26 cellular contexts compared by ENCODE assay signal in the genomic region with DNA sequence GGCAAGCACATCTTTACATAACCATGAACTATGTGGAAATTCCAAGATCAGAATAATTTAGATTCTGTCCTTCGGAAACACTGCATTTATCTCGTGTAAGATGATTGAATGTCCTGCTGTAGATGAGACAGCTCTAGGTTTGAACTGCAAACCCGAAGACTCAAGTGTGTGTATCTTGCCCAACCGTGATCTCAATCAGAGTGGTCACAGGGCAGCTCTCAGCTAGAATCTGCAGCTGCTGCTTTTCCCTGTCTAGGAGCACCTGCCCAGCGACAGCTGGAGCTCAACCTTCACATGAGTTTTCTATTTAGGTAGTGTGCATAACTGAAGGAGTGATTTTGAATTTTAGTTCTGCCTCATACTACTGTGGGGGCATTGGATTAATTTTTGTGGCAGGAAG. TPM values are rescaled to one million over a fixed set of nuclear protein-coding genes. Genes with fewer than 3 reads are reported as not detected.
DNase-seq lines count a peak whose midpoint lies in the region; ATAC-seq, FAIRE-seq and TF ChIP-seq lines count a peak whose summit lies in the region.
"Had no signal": no experiment of that assay in that cellular context is flagged by ENCODE, and none has a peak within 500 bp of the region (broad histone marks: within the 10 kb centered on the region; RNA-seq: fewer than 3 reads in every experiment).

No MANE protein-coding gene starts in this region.

- no peak for TF ChIP-seq CTCF in pancreas (IDR thresholded peaks at IDR 0.05)
- TF ChIP-seq CTCF in left ventricle myocardium inferior (IDR thresholded peaks at IDR 0.05; ENCODE audit: borderline replicate concordance): no peak

- H3K9me3 ChIP-seq in pancreas (no peaks in the 10 kb centered on the region), left ventricle myocardium inferior (replicated peaks) (no peaks in the 10 kb centered on the region)
- H3K9me3 ChIP-seq: A549, ovary, SK-N-SH had no signal

- peak; percentile 37 for DNase-seq in NCI-H2107 (lab: John Stamatoyannopoulos, UW)
- no peak for DNase-seq in NCI-H2107 treated with DMSO at 0.1 percent for 48 hours (lab: John Stamatoyannopoulos, UW; ENCODE audit: unreplicated experiment)
- DNase-seq in NCI-H187 (lab: John Stamatoyannopoulos, UW): peak; percentile 20 to 57
- DNase-seq in OCI-M1 (lab: John Stamatoyannopoulos, UW): peak; percentile 31
- peak in 5 of 6 donors; percentile 45 to 63 (median 52) for DNase-seq in pancreas
- no peak for DNase-seq in LoVo (ENCODE audit: low spot score)
- no peak for DNase-seq in GM19239 (ENCODE audit: insufficient read length, low spot score)
- DNase-seq in left ventricle myocardium inferior: no peak
- DNase-seq: activated CD8-positive, alpha-beta T cell treated with anti-CD3 and anti-CD28 coated beads for 36 hours; aorta; CD4-positive, alpha-beta T cell; effector memory CD4-positive, alpha-beta T cell; kidney glomerular epithelial cell; NCI-H524 treated with DMSO at 0.1 percent for 48 hours; nephron progenitor cell; ovary; RPMI8226; SK-N-SH; stimulated activated CD4-positive, alpha-beta T cell treated with anti-CD3 and anti-CD28 coated beads, Interleukin-2, amount 100 ng/mL, for 24 hours had no signal

- H3K36me3 ChIP-seq in pancreas: no peaks in the 10 kb centered on the region
- H3K36me3 ChIP-seq in left ventricle myocardium inferior: no peaks in the 10 kb centered on the region
- H3K36me3 ChIP-seq: ovary, tibial nerve had no signal

- FAIRE-seq in pancreas (lab: Jason Lieb, UNC): no peak
- no peak for FAIRE-seq in GM19239 (lab: Jason Lieb, UNC)
- FAIRE-seq: A549, G401.6 had no signal

- intact Hi-C loops in pancreas (cut with DNase I): no loop called here
- intact Hi-C loops in left ventricle myocardium inferior (cut with micrococcal nuclease): no loop called here

- peak; percentile 90 to 95 (median 92) for ATAC-seq in pancreas
- ATAC-seq: A549; activated CD4-positive, CD25-positive, alpha-beta regulatory T cell treated with anti-CD3 and anti-CD28 coated beads, Interleukin-2, amount 50 U/mL, for 24 hours; activated CD8-positive, alpha-beta T cell treated with anti-CD3 and anti-CD28 coated beads for 36 hours; activated T-helper 17 cell treated with anti-CD3 and anti-CD28 coated beads, Interleukin-2, amount 50 U/mL, for 72 hours had no signal

- H3K27ac ChIP-seq in pancreas (no peak overlapping the region), left ventricle myocardium inferior (replicated peaks) (no peak overlapping the region)
- H3K27ac ChIP-seq: A549, coronary artery, ovary, tibial nerve had no signal

- no peaks in the 10 kb centered on the region for H3K27me3 ChIP-seq in pancreas
- no peaks in the 10 kb centered on the region for H3K27me3 ChIP-seq in left ventricle myocardium inferior (ENCODE audit: low read depth)
- H3K27me3 ChIP-seq: ovary, tibial nerve had no signal

- 16 to 19% methylated on average over 5 of the region's 5 CpGs for WGBS in pancreas, 2 donors

- H3K4me1 ChIP-seq in pancreas (peaks cover 3 to 7% (median 5%) of the 10 kb centered on the region in 3 donors), left ventricle myocardium inferior (peaks cover 4% of the 10 kb centered on the region)
- H3K4me1 ChIP-seq: A549, tibial nerve had no signal

- H3K4me3 ChIP-seq in pancreas (no peak overlapping the region), left ventricle myocardium inferior (no peak overlapping the region)
- H3K4me3 ChIP-seq: A549, coronary artery, lung, ovary, tibial nerve had no signal

RNA-seq across cellular contexts. Expression of a gene that starts 17.5 kb away (rescaled TPM):
- total RNA-seq in pancreas: 1 to 10 TPM in 5 of 6 donors, under 1 TPM in 1; 0.60 to 2.5 (median 1.8) TPM
- under 1 TPM; 0.34 to 0.99 TPM for polyA plus RNA-seq in pancreas
- total RNA-seq in left ventricle myocardium inferior: 2.4 TPM

RNA-seq across cellular contexts. Expression of a gene that starts 38.9 kb away (rescaled TPM):
- total RNA-seq in pancreas: 1 to 10 TPM; 1.9 to 3.5 (median 2.5) TPM
- polyA plus RNA-seq in pancreas: 1 to 10 TPM in 1 of 2 donors, under 1 TPM in 1; 0.46 to 1.1 TPM
- 21.4 TPM for total RNA-seq in left ventricle myocardium inferior

Comparison
In these comparisons a context has a peak if more than half of its experiments do, and no peak if none do; other contexts are left out.
1. DNase-seq: peak in NCI-H2107 (single experiment), NCI-H187 (2 of 2), OCI-M1 (single experiment) and pancreas (5 of 6); none in NCI-H2107 treated with DMSO at 0.1 percent for 48 hours (single experiment), LoVo (single experiment), GM19239 (single experiment) and left ventricle myocardium inferior (single experiment).